ENCODE assay signal across 8 cellular contexts in genomic region chr3:98900265-98901031, GRCh38. TPM values are rescaled to one million over a fixed set of nuclear protein-coding genes. Genes with fewer than 3 reads are reported as not detected.
DNase-seq lines count a peak whose midpoint lies in the region; TF ChIP-seq lines count a peak whose summit lies in the region.

No MANE protein-coding gene starts in this region.

- no peaks in the 10 kb centered on the region for H3K4me1 ChIP-seq in HEK293 (ENCODE audit: control insufficient read depth, insufficient read depth, low read length)
- peaks cover 18% of the 10 kb centered on the region for H3K4me1 ChIP-seq in mesodermal cell (ENCODE audit: control insufficient read depth, insufficient read depth, low read length, poor library complexity, severe bottlenecking)

- no peaks in the 10 kb centered on the region for H3K36me3 ChIP-seq in HEK293 (ENCODE audit: control insufficient read depth in 2 of 2, insufficient read depth in 1 of 2, low read length in 2 of 2)
- H3K36me3 ChIP-seq in mesodermal cell (ENCODE audit: control insufficient read depth, insufficient read depth, low read length) = peaks cover 6% of the 10 kb centered on the region

- WGBS in mesodermal cell (ENCODE audit: insufficient coverage in 2 of 2), 2 experiments = 1% methylated on average over 9 to 16 of the region's 17 CpGs

- peak overlapping the region; percentile 84 for H3K4me3 ChIP-seq in HEK293 (ENCODE audit: low read depth, low read length)
- H3K4me3 ChIP-seq in astrocyte of the spinal cord (ENCODE audit: low read depth, low read length) = peak overlapping the region; percentile 89
- H3K4me3 ChIP-seq in mesodermal cell (ENCODE audit: extremely low read depth, insufficient read depth, low read length, poor library complexity, severe bottlenecking) = peak overlapping the region; percentile 96

- CTCF ChIA-PET in HEK293 (lab: Yijun Ruan, JAX) = interaction anchor here (0.6 to 0.7 kb wide), 2 partner anchors 93 to 846 kb away, joined by 3 read pairs; no protein-coding TSS in a partner anchor

- TF ChIP-seq POLR2A in erythroblast (IDR thresholded peaks at IDR 0.05; ENCODE audit: low read length) = no peak

- H3K27ac ChIP-seq in HEK293 (ENCODE audit: extremely low read depth, low read depth, low read length) (no peak overlapping the region; the same call in 1 of the 2 replicates), mesodermal cell (ENCODE audit: low read depth, low read length, severe bottlenecking) (peak overlapping the region; percentile 90)

- peak; percentile 67 for DNase-seq in A172 (ENCODE audit: low spot score)
- no peak for DNase-seq in astrocyte of the spinal cord (ENCODE audit: low read depth, low spot score)
- no peak for DNase-seq in COR-L47 (lab: John Stamatoyannopoulos, UW)
- DNase-seq in erythroblast (lab: John Stamatoyannopoulos, UW) = no peak
- DNase-seq in T-helper 9 cell = no peak
- DNase-seq in NCI-H226 = no peak

- in situ Hi-C loops in astrocyte of the spinal cord (cut with HindIII; ENCODE audit: low sequenced_read_pairs) = no loop called here

- TF ChIP-seq CTCF in HEK293 (tag by site-specific recombination; IDR thresholded peaks at IDR 0.05) (no peak), astrocyte of the spinal cord (IDR thresholded peaks at IDR 0.05; ENCODE audit: low read depth, low read length) (no peak)

- H3K9me3 ChIP-seq in HEK293 (ENCODE audit: control insufficient read depth, insufficient read depth, low read depth, low read length) (no peaks in the 10 kb centered on the region), mesodermal cell (ENCODE audit: control insufficient read depth, low read length) (no peaks in the 10 kb centered on the region)

- POLR2A ChIA-PET in HEK293 (lab: Yijun Ruan, JAX) = interaction anchor here (1.4 kb wide), 1 partner anchor 12 kb away, joined by 4 read pairs; no protein-coding TSS in a partner anchor

TF ChIP-seq in HEK293, 187 proteins besides CTCF, POLR2A, EP300 and RAD21:
- TF ChIP-seq ZNF335 (tag by site-specific recombination; conservative IDR thresholded peaks at IDR 0.05) = no peak
- TF ChIP-seq PRDM10 (tag by site-specific recombination; IDR thresholded peaks at IDR 0.05) = peak; percentile 56; the same call in 1 of the 2 replicates

RNA-seq across cellular contexts. Expression of gene DCBLD2, which starts 1.0 kb away (rescaled TPM):
- 808 and 1,036 TPM in 2 replicates for total RNA-seq in A172 (2014; rRNA removed; shearing (Covaris generic))
- 71.5 TPM for polyA plus RNA-seq in mesodermal cell (2013, experiment 1 of 2)
- 66.0 TPM for polyA plus RNA-seq in mesodermal cell (2013, experiment 2 of 2)
